Comparison of ENCODE assay signal across 8 cellular contexts in the genomic region with DNA sequence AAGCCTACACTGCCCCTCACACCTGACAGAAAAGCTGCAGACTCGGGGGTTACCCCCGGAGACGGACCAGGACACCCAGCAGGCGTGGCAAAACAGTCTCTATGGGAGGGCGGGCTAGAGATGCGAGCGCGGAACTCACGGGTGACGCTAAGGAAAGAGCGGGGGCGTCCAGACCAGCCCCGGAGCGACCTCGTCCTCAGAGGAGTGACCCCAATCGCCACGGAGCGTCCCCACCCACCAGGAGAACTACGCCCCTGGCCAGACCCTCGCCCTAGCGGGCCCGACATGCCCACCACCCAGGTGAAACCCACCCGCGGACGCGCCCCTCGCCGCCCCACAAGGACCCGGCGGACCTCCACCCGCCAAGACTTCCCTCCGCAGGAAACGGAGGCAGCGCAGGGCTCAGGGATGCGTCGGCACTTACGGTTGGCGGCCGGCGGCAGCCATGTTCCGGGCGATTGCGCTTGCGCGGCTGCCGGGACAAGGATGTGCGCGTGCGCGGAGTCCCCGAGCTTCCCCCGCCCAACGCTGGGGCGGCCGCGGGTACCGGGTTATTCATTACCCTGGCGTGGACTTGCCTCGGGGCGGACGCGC. TPM values are rescaled to one million over a fixed set of nuclear protein-coding genes. Genes with fewer than 3 reads are reported as not detected.
A peak's percentile ranks its signal among the peaks of the same experiment; 100 is the strongest.
DNase-seq lines count a peak whose midpoint lies in the region; ATAC-seq and TF ChIP-seq lines count a peak whose summit lies in the region.

A gene (minus strand): TSS at position 462 of the 594 bp plus-strand sequence. CDS start 21,286 bp downstream, outside the sequence.

- in situ Hi-C loops in HAP-1 (cut with MboI; ENCODE audit: low sequenced_read_pairs), result no loop called here

- H3K27me3 ChIP-seq in left lung, result no peaks in the 10 kb centered on the region
- no peaks in the 10 kb centered on the region for H3K27me3 ChIP-seq in HAP-1 (ENCODE audit: low read depth)

- peaks cover 18% of the 10 kb centered on the region for H3K4me1 Mint-ChIP-seq in dendritic cell treated with granulocyte-macrophage colony-stimulating factor and Interleukin-4, amounts not matched to agents 40 ng/mL and 50 ng/mL, for 4 days (ENCODE audit: low read depth)

- H3K4me3 ChIP-seq in left lung (peak within 1 kb of the TSS; percentile 56 to 84), HAP-1 (no peak within 1 kb of the TSS)

- peaks cover 42% of the 10 kb centered on the region for H3K36me3 Mint-ChIP-seq in dendritic cell treated with granulocyte-macrophage colony-stimulating factor and Interleukin-4, amounts not matched to agents 40 ng/mL and 50 ng/mL, for 4 days (ENCODE audit: low read depth)

- peaks cover 9% of the 10 kb centered on the region for H3K27me3 Mint-ChIP-seq in dendritic cell treated with granulocyte-macrophage colony-stimulating factor and Interleukin-4, amounts not matched to agents 40 ng/mL and 50 ng/mL, for 4 days

- ATAC-seq in GM18511 (IDR thresholded peaks at IDR 0.05; ENCODE audit: unreplicated experiment), result peak; percentile 77
- peak; percentile 43 for ATAC-seq in HG03095 (IDR thresholded peaks at IDR 0.05; ENCODE audit: unreplicated experiment)
- peak; percentile 66 for ATAC-seq in left lung

- peak within 1 kb of the TSS; percentile 84 for H3K27ac Mint-ChIP-seq in dendritic cell treated with granulocyte-macrophage colony-stimulating factor and Interleukin-4, amounts not matched to agents 40 ng/mL and 50 ng/mL, for 4 days

- TF ChIP-seq CTCF in left lung (IDR thresholded peaks at IDR 0.05), result no peak

- H3K36me3 ChIP-seq in left lung (peaks cover 0 to 9% of the 10 kb centered on the region in 2 donors), HAP-1 (replicated peaks) (no peaks in the 10 kb centered on the region)

- H3K4me1 ChIP-seq in left lung (peaks cover 7 to 23% of the 10 kb centered on the region in 2 donors), HAP-1 (no peaks in the 10 kb centered on the region)

- peak; percentile 72 for DNase-seq in NCI-H460 (ENCODE audit: extremely low read depth, low read depth)
- DNase-seq in activated CD4-positive, alpha-beta T cell treated with anti-CD3 and anti-CD28 coated beads, Interleukin-2, amount 50 U/mL, for 1 hour, result peak; percentile 91
- DNase-seq in left lung, result peak; percentile 90 to 97
- DNase-seq in stimulated activated CD4-positive, alpha-beta T cell treated with anti-CD3 and anti-CD28 coated beads, Interleukin-2, amount 100 ng/mL, for 24 hours, result peak; percentile 95 to 96
- no peak for DNase-seq in HAP-1 (ENCODE audit: low spot score in 2 of 2)

- intact Hi-C loops in dendritic cell treated with granulocyte-macrophage colony-stimulating factor and Interleukin-4, amounts not matched to agents 40 ng/mL and 50 ng/mL, for 4 days (cut with micrococcal nuclease), result loop anchor here (10.0 kb wide), 2 partner anchors 146 to 686 kb away; a partner anchor contains a TSS
- intact Hi-C loops in left lung (cut with DNase I), result loop anchor here (10.0 kb wide), 1 partner anchor 126 kb away; no protein-coding TSS in a partner anchor

- peak within 1 kb of the TSS; percentile 47 to 84 for H3K27ac ChIP-seq in left lung

- H3K9me3 ChIP-seq in left lung, result peaks cover 0 to 35% of the 10 kb centered on the region in 2 donors
- peaks cover 7% of the 10 kb centered on the region for H3K9me3 ChIP-seq in HAP-1

- H3K9me3 Mint-ChIP-seq in dendritic cell treated with granulocyte-macrophage colony-stimulating factor and Interleukin-4, amounts not matched to agents 40 ng/mL and 50 ng/mL, for 4 days, result peaks cover 37% of the 10 kb centered on the region

- H3K4me3 Mint-ChIP-seq in dendritic cell treated with granulocyte-macrophage colony-stimulating factor and Interleukin-4, amounts not matched to agents 40 ng/mL and 50 ng/mL, for 4 days, result peak within 1 kb of the TSS; percentile 76

RNA-seq across cellular contexts. Expression of the gene that starts here (rescaled TPM):
- 10.9 and 11.3 TPM in 2 replicates for total RNA-seq in NCI-H460 (2014; rRNA removed; shearing (Covaris generic))
- 4.2 and 8.2 TPM in 2 replicates for polyA plus RNA-seq in NCI-H460 (2014; cell fraction: nucleus; rRNA removed)
- total RNA-seq in left lung, result 10 to 100 TPM in 1 of 2 donors, 1 to 10 TPM in 1; 7.9 to 11.7 TPM

Comparison
In these comparisons a context has a peak if more than half of its experiments do, and no peak if none do; other contexts are left out.
1. DNase-seq: peak in NCI-H460 (single experiment), activated CD4-positive, alpha-beta T cell treated with anti-CD3 and anti-CD28 coated beads, Interleukin-2, amount 50 U/mL, for 1 hour (single experiment), left lung (2 of 2) and stimulated activated CD4-positive, alpha-beta T cell treated with anti-CD3 and anti-CD28 coated beads, Interleukin-2, amount 100 ng/mL, for 24 hours (2 of 2); none in HAP-1 (0 of 2).
2. Peak in every context shown above with its lines, with median percentiles within 50 percentile points of each other: ATAC-seq.